Comparison of ENCODE assay signal across 10 cellular contexts in the genomic region with DNA sequence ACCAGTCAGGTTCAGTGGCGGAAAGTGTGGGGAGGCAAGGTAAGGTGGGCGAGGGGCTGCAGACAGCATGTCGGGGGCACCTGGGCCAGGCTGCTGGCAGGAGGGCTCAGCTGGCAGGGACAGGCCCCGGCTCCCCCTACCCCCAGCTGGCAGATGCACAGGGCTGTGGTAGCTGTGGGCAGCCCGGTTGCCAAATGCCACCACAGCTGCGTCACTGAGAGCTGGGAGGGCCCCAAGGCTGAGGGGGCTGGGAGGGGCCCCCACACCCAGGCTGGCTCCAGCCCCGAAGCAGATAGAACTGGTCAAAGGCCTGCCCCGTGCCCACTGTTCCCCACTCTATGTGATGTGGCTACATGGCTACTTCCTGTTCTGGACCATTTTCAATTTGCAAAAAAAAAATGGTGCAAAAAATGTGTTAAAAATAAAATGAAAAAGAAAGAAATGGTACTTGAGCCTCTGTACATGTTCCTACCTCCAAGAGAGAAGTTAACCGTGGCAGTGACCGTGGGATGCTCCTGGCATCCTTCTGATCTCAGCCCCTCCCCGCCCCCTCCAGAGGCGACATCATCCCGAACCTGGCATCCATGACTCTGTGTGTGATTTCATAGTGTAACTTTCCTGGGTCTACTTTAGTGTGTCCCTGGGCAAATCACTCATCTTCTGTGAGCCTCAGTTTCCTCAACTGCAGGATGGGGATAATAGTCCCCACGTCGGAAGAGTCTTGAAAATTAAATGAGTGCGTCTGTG.
DNase-seq lines count a peak whose midpoint lies in the region; ATAC-seq, FAIRE-seq and TF ChIP-seq lines count a peak whose summit lies in the region.
"Had no signal": no experiment of that assay in that cellular context is flagged by ENCODE, and none has a peak within 500 bp of the region (broad histone marks: within the 10 kb centered on the region; RNA-seq: fewer than 3 reads in every experiment).

No MANE protein-coding gene starts in this region.

- H3K27ac Mint-ChIP-seq in activated B cell treated with CpG ODN at 0.5 μM for 24 hours, result peak overlapping the region; percentile 9
- H3K27ac Mint-ChIP-seq in stimulated activated memory B cell treated with anti-CD40 and anti-IgM and Interleukin-4, amounts not matched to agents 10 μg/mL and 1 μg/mL and 100 μg/mL, for 72 hours, result no peak overlapping the region

- H3K27ac ChIP-seq in left ventricle myocardium inferior (replicated peaks), result peak overlapping the region; percentile 85

- H3K9me3 ChIP-seq in left ventricle myocardium inferior (replicated peaks), result no peaks in the 10 kb centered on the region
- H3K9me3 ChIP-seq: tibial nerve had no signal

- intact Hi-C loops in activated B cell treated with CpG ODN at 0.5 μM for 24 hours (cut with micrococcal nuclease) (loop anchor here (1.0 to 5.0 kb wide), 3 partner anchors 7 to 36 kb away; no protein-coding TSS in a partner anchor), left ventricle myocardium inferior (cut with micrococcal nuclease) (no loop called here)

- no peaks in the 10 kb centered on the region for H3K36me3 ChIP-seq in left ventricle myocardium inferior
- H3K36me3 ChIP-seq: tibial nerve had no signal

- H3K36me3 Mint-ChIP-seq in activated B cell treated with CpG ODN at 0.5 μM for 24 hours (ENCODE audit: low read depth), result no peaks in the 10 kb centered on the region
- no peaks in the 10 kb centered on the region for H3K36me3 Mint-ChIP-seq in stimulated activated memory B cell treated with anti-CD40 and anti-IgM and Interleukin-4, amounts not matched to agents 10 μg/mL and 1 μg/mL and 100 μg/mL, for 72 hours

- POLR2A ChIA-PET in activated B cell treated with CpG ODN at 0.5 μM for 24 hours (lab: Charles Lee), result interaction anchor here (0.7 to 1.9 kb wide), 5 partner anchors 13 to 112 kb away, joined by 3 to 8 read pairs (median 4); partner anchors contain the start of gene RNF114

- peaks cover 39% of the 10 kb centered on the region for H3K4me1 Mint-ChIP-seq in activated B cell treated with CpG ODN at 0.5 μM for 24 hours
- H3K4me1 Mint-ChIP-seq in stimulated activated memory B cell treated with anti-CD40 and anti-IgM and Interleukin-4, amounts not matched to agents 10 μg/mL and 1 μg/mL and 100 μg/mL, for 72 hours, result peaks cover 40% of the 10 kb centered on the region

- H3K27me3 ChIP-seq in left ventricle myocardium inferior (ENCODE audit: low read depth), result no peaks in the 10 kb centered on the region
- H3K27me3 ChIP-seq: tibial nerve had no signal

- TF ChIP-seq CTCF in activated B cell treated with CpG ODN at 0.5 μM for 24 hours (IDR thresholded peaks at IDR 0.05) (no peak), left ventricle myocardium inferior (IDR thresholded peaks at IDR 0.05; ENCODE audit: borderline replicate concordance) (no peak)

- CTCF ChIA-PET in activated B cell treated with CpG ODN at 0.5 μM for 24 hours (lab: Charles Lee), result interaction anchor here (0.6 to 3.4 kb wide), 4 partner anchors 14 to 130 kb away, joined by 3 to 15 read pairs (median 8); no protein-coding TSS in a partner anchor

- FAIRE-seq in HTR-8/SVneo (lab: Jason Lieb, UNC), result peak; percentile 51

- peak; percentile 59 for ATAC-seq in activated B cell treated with CpG ODN at 0.5 μM for 24 hours (ENCODE audit: low read depth)
- peak; percentile 77 for ATAC-seq in stimulated activated memory B cell treated with anti-CD40 and anti-IgM and Interleukin-4, amounts not matched to agents 10 μg/mL and 1 μg/mL and 100 μg/mL, for 72 hours
- ATAC-seq in GM19467 (IDR thresholded peaks at IDR 0.05; ENCODE audit: unreplicated experiment), result no peak
- no peak for ATAC-seq in HG02884 (IDR thresholded peaks at IDR 0.05; ENCODE audit: unreplicated experiment)

- no peak for DNase-seq in HTR-8/SVneo (ENCODE audit: insufficient read length, low spot score)
- peak; percentile 37 for DNase-seq in activated B cell treated with CpG ODN at 0.5 μM for 24 hours
- DNase-seq in left ventricle myocardium inferior, result no peak
- DNase-seq in iPS-NIHi7 (ENCODE audit: extremely low spot score), result no peak
- no peak for DNase-seq in NCI-H1092 (lab: John Stamatoyannopoulos, UW)
- DNase-seq: NCI-H2081 had no signal

- H3K9me3 Mint-ChIP-seq in activated B cell treated with CpG ODN at 0.5 μM for 24 hours, result peaks cover 2% of the 10 kb centered on the region
- H3K9me3 Mint-ChIP-seq in stimulated activated memory B cell treated with anti-CD40 and anti-IgM and Interleukin-4, amounts not matched to agents 10 μg/mL and 1 μg/mL and 100 μg/mL, for 72 hours, result no peaks in the 10 kb centered on the region

- H3K4me3 Mint-ChIP-seq in activated B cell treated with CpG ODN at 0.5 μM for 24 hours, result peak overlapping the region; percentile 5
- H3K4me3 Mint-ChIP-seq in stimulated activated memory B cell treated with anti-CD40 and anti-IgM and Interleukin-4, amounts not matched to agents 10 μg/mL and 1 μg/mL and 100 μg/mL, for 72 hours, result no peak overlapping the region

- H3K27me3 Mint-ChIP-seq in activated B cell treated with CpG ODN at 0.5 μM for 24 hours, result no peaks in the 10 kb centered on the region
- H3K27me3 Mint-ChIP-seq in stimulated activated memory B cell treated with anti-CD40 and anti-IgM and Interleukin-4, amounts not matched to agents 10 μg/mL and 1 μg/mL and 100 μg/mL, for 72 hours, result peaks cover 5% of the 10 kb centered on the region

- no peak overlapping the region for H3K4me3 ChIP-seq in left ventricle myocardium inferior
- H3K4me3 ChIP-seq: tibial nerve had no signal

- H3K4me1 ChIP-seq in left ventricle myocardium inferior, result peaks cover 39% of the 10 kb centered on the region

Comparison
In these comparisons a context has a peak if more than half of its experiments do, and no peak if none do; other contexts are left out.
1. ATAC-seq: peak in activated B cell treated with CpG ODN at 0.5 μM for 24 hours (single experiment) and stimulated activated memory B cell treated with anti-CD40 and anti-IgM and Interleukin-4, amounts not matched to agents 10 μg/mL and 1 μg/mL and 100 μg/mL, for 72 hours (single experiment); none in GM19467 (single experiment) and HG02884 (single experiment).